In genomic region chr3:160482796-160483195, GRCh38 we compare ENCODE assay signal across 29 cellular contexts.
"Had no signal": no experiment of that assay in that cellular context is flagged by ENCODE, and none has a peak within 500 bp of the region (broad histone marks: within the 10 kb centered on the region; RNA-seq: fewer than 3 reads in every experiment).

No MANE protein-coding gene starts in this region.

- H3K27me3 ChIP-seq: Peyer's patch, SJSA1 had no signal

- H3K4me3 ChIP-seq: K562, Peyer's patch, SJSA1 had no signal

- H3K27ac ChIP-seq: Peyer's patch, SJSA1 had no signal

- H3K4me3 Mint-ChIP-seq: activated CD4-positive, alpha-beta T cell treated with anti-CD3 and anti-CD28 coated beads, Interleukin-2, amount 10 ng/mL, durations not matched to agents 24 days and 14 days; activated CD8-positive, alpha-beta T cell treated with anti-CD3 and anti-CD28 coated beads, Interleukin-2, amount 10 ng/mL, durations not matched to agents 7 days and 5 days; activated naive CD4-positive, alpha-beta T cell treated with anti-CD3 and anti-CD28 coated beads, Interleukin-2, amount 10 ng/mL, durations not matched to agents 7 days and 5 days; activated naive CD8-positive, alpha-beta T cell; activated naive CD8-positive, alpha-beta T cell treated with anti-CD3 and anti-CD28 coated beads, Interleukin-2, amount 50 U/mL, for 24 hours; activated T-cell treated with anti-CD3 and anti-CD28 coated beads, Interleukin-2, amount 50 U/mL, for 24 hours; brain; T-cell had no signal

- H3K4me1 ChIP-seq: Peyer's patch had no signal

- H3K9me3 ChIP-seq: Peyer's patch, SJSA1, SK-N-SH had no signal

- H3K9me3 Mint-ChIP-seq: activated CD4-positive, alpha-beta T cell treated with anti-CD3 and anti-CD28 coated beads, Interleukin-2, amount 10 ng/mL, durations not matched to agents 24 days and 14 days; activated naive CD4-positive, alpha-beta T cell treated with anti-CD3 and anti-CD28 coated beads, Interleukin-2, amount 10 ng/mL, durations not matched to agents 7 days and 5 days; activated naive CD8-positive, alpha-beta T cell treated with anti-CD3 and anti-CD28 coated beads, Interleukin-2, amount 50 U/mL, for 24 hours; activated T-cell treated with anti-CD3 and anti-CD28 coated beads, Interleukin-2, amount 50 U/mL, for 24 hours; brain; T-cell had no signal

- H3K36me3 ChIP-seq: Peyer's patch had no signal

- H3K27ac Mint-ChIP-seq: activated CD4-positive, alpha-beta T cell treated with anti-CD3 and anti-CD28 coated beads, Interleukin-2, amount 10 ng/mL, durations not matched to agents 24 days and 14 days; activated CD8-positive, alpha-beta T cell treated with anti-CD3 and anti-CD28 coated beads, Interleukin-2, amount 10 ng/mL, durations not matched to agents 7 days and 5 days; activated naive CD4-positive, alpha-beta T cell treated with anti-CD3 and anti-CD28 coated beads, Interleukin-2, amount 10 ng/mL, durations not matched to agents 7 days and 5 days; activated naive CD8-positive, alpha-beta T cell; activated naive CD8-positive, alpha-beta T cell treated with anti-CD3 and anti-CD28 coated beads, Interleukin-2, amount 50 U/mL, for 24 hours; activated T-cell treated with anti-CD3 and anti-CD28 coated beads, Interleukin-2, amount 50 U/mL, for 24 hours; brain; T-cell had no signal

- H3K4me1 Mint-ChIP-seq: brain had no signal

- DNase-seq: activated CD4-positive, alpha-beta T cell treated with anti-CD3 and anti-CD28 coated beads, Interleukin-2, amount 10 ng/mL, durations not matched to agents 24 days and 14 days; activated CD4-positive, alpha-beta T cell treated with anti-CD3 and anti-CD28 coated beads, Interleukin-2, amount 50 U/mL, for 48 hours; activated CD8-positive, alpha-beta T cell treated with anti-CD3 and anti-CD28 coated beads, Interleukin-2, amount 10 ng/mL, durations not matched to agents 7 days and 5 days; activated effector memory CD4-positive, alpha-beta T cell treated with Interleukin-2 at 50 U/mL for 16 hours; activated naive CD4-positive, alpha-beta T cell treated with anti-CD3 and anti-CD28 coated beads, Interleukin-2, amount 10 ng/mL, durations not matched to agents 7 days and 5 days; activated naive CD8-positive, alpha-beta T cell treated with anti-CD3 and anti-CD28 coated beads, Interleukin-2, amount 50 U/mL, for 24 hours; activated T-cell treated with anti-CD3 and anti-CD28 coated beads, Interleukin-2, amount 50 U/mL, for 24 hours; anterior cingulate cortex; central memory CD4-positive, alpha-beta T cell; IMR-90; NCI-H1092 treated with DMSO at 0.1 percent for 48 hours; NCI-H1417; NCI-H146; NCI-H187; NCI-H2029 treated with DMSO at 0.1 percent for 48 hours; NCI-H2107; NCI-H510A; PC-3; Peyer's patch; RPMI8226; SHP77 treated with DMSO at 0.1 percent for 48 hours; SK-N-SH; T-cell; T-helper 2 cell; T1000 had no signal

- H3K36me3 Mint-ChIP-seq: activated naive CD4-positive, alpha-beta T cell treated with anti-CD3 and anti-CD28 coated beads, Interleukin-2, amount 10 ng/mL, durations not matched to agents 7 days and 5 days; brain; T-cell had no signal
